Comparison of ENCODE assay signal across 1 cellular context in the genomic region with DNA sequence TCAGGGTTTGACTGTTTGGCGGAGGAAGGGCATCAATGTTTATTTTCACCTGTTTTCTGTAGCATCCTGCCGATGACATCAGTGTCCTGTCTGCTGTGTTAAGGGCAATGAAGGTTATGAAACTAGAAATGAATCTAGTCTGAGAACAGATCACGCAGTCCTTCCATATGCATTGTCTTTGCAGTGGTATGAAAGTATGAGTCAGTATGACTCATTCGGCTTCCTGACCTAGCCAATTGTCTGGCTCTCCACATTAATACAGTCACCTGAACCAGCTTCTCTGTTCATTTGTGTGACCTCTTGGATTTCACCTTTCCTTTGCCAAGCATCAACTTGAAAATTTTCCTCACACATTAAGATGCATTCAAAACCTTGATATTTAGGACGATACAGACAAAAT.
TF ChIP-seq lines count a peak whose summit lies in the region.

No MANE protein-coding gene starts in this region.

TF ChIP-seq in GM23338, 12 proteins besides CTCF, POLR2A, EP300 and RAD21 (continued from another document):
- TF ChIP-seq ZNF462 (CRISPR knock-in tag; IDR thresholded peaks at IDR 0.05) (no peak), JUNB (IDR thresholded peaks at IDR 0.05; ENCODE audit: unreplicated experiment) (no peak), STAT1 (IDR thresholded peaks at IDR 0.05; ENCODE audit: unreplicated experiment) (no peak), EZH2 (IDR thresholded peaks at IDR 0.05; ENCODE audit: low read depth, unreplicated experiment) (no peak), REST (IDR thresholded peaks at IDR 0.05; ENCODE audit: unreplicated experiment) (no peak), POLR2AphosphoS5 (IDR thresholded peaks at IDR 0.05; ENCODE audit: low read depth) (no peak), EZH2phosphoT487 (IDR thresholded peaks at IDR 0.05; ENCODE audit: unreplicated experiment) (no peak), CREB1 (CRISPR knock-in tag; IDR thresholded peaks at IDR 0.05; ENCODE audit: low read depth) (no peak), NANOG (IDR thresholded peaks at IDR 0.05; ENCODE audit: borderline replicate concordance) (no peak), ZNF331 (CRISPR knock-in tag; IDR thresholded peaks at IDR 0.05; ENCODE audit: low read depth) (no peak)
TF ChIP-seq in GM23338: peak in this region for 0.
